ENCODE assay signal across 8 cellular contexts in the genomic region with DNA sequence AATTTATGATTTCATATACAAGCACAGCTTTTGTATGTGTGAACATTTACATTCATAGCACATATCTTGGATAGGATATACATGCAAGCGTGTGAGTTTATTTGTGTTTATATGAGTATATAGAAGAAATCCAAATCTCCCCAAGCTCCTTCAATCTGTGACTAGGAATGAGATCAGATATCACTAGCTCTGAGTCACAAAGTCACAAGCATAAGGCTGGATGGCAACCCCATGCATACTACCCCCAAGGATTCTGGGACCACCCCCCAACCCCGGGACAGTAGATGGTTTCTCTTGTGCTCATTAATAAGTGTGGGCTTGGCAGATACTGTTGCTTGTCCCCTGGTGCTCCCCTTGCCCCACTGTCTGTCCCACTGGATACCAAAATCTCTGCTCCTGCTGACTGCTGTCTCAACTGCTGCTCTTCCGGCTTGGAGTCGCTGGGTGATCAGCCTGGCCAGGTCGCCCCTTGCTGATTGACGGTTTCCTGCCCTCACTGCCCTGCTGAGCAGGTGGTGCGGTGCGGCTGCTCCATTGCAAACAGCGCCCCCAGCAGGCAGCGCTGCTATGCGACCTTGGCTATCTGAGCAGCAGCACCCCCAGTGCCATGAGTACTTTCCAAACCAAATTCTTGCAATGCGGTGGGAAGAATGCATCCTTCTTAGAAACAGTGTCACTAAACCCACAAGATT.
DNase-seq lines count a peak whose midpoint lies in the region; ATAC-seq and TF ChIP-seq lines count a peak whose summit lies in the region.

No MANE protein-coding gene starts in this region.

- intact Hi-C loops in activated CD4-positive, alpha-beta memory T cell treated with anti-CD3 and anti-CD28 coated beads for 36 hours (cut with micrococcal nuclease): no loop called here
- intact Hi-C loops in testis (cut with DNase I; ENCODE audit: low total_unique reads): no loop called here

- no peaks in the 10 kb centered on the region for H3K27me3 ChIP-seq in Peyer's patch
- H3K27me3 ChIP-seq in foreskin keratinocyte: no peaks in the 10 kb centered on the region
- H3K27me3 ChIP-seq in testis: no peaks in the 10 kb centered on the region

- H3K4me1 ChIP-seq in Peyer's patch: peaks cover 0 to 4% (median 0%) of the 10 kb centered on the region in 4 donors
- H3K4me1 ChIP-seq in foreskin keratinocyte: no peaks in the 10 kb centered on the region
- H3K4me1 ChIP-seq in testis: no peaks in the 10 kb centered on the region

- H3K9me3 ChIP-seq in Peyer's patch (no peaks in the 10 kb centered on the region), testis (no peaks in the 10 kb centered on the region)

- WGBS in testis, 2 donors: 39 to 61% methylated on average over 12 of the region's 12 CpGs

- no peak overlapping the region for H3K4me3 Mint-ChIP-seq in activated CD4-positive, alpha-beta memory T cell treated with anti-CD3 and anti-CD28 coated beads for 36 hours
- no peak overlapping the region for H3K4me3 Mint-ChIP-seq in activated CD4-positive, alpha-beta memory T cell treated with anti-CD3 and anti-CD28 coated beads, Interleukin-2, amount 10 ng/mL, durations not matched to agents 7 days and 5 days

- POLR2A ChIA-PET in activated CD4-positive, alpha-beta memory T cell treated with anti-CD3 and anti-CD28 coated beads for 36 hours (lab: Charles Lee): no interaction called here
- POLR2A ChIA-PET in activated CD4-positive, alpha-beta memory T cell treated with anti-CD3 and anti-CD28 coated beads, Interleukin-2, amount 10 ng/mL, durations not matched to agents 7 days and 5 days (lab: Charles Lee): no interaction called here

- H3K36me3 ChIP-seq in Peyer's patch (no peaks in the 10 kb centered on the region), testis (ENCODE audit: low read depth, missing control alignments) (no peaks in the 10 kb centered on the region)

- CTCF ChIA-PET in activated CD4-positive, alpha-beta memory T cell treated with anti-CD3 and anti-CD28 coated beads for 36 hours (lab: Charles Lee): no interaction called here
- CTCF ChIA-PET in activated CD4-positive, alpha-beta memory T cell treated with anti-CD3 and anti-CD28 coated beads, Interleukin-2, amount 10 ng/mL, durations not matched to agents 7 days and 5 days (lab: Charles Lee): interaction anchor here (0.6 kb wide), 1 partner anchor 813 kb away, joined by 3 read pairs; no protein-coding TSS in a partner anchor

- H3K27ac ChIP-seq in Peyer's patch: no peak overlapping the region
- H3K27ac ChIP-seq in foreskin keratinocyte: no peak overlapping the region
- H3K27ac ChIP-seq in testis: no peak overlapping the region

- H3K27me3 Mint-ChIP-seq in activated CD4-positive, alpha-beta memory T cell treated with anti-CD3 and anti-CD28 coated beads for 36 hours: peaks cover 3% of the 10 kb centered on the region
- H3K27me3 Mint-ChIP-seq in activated CD4-positive, alpha-beta memory T cell treated with anti-CD3 and anti-CD28 coated beads, Interleukin-2, amount 10 ng/mL, durations not matched to agents 7 days and 5 days: peaks cover 3% of the 10 kb centered on the region

- ATAC-seq in foreskin keratinocyte: peak; percentile 44

- peaks cover 5% of the 10 kb centered on the region for H3K4me1 Mint-ChIP-seq in activated CD4-positive, alpha-beta memory T cell treated with anti-CD3 and anti-CD28 coated beads for 36 hours (ENCODE audit: low read depth)
- H3K4me1 Mint-ChIP-seq in activated CD4-positive, alpha-beta memory T cell treated with anti-CD3 and anti-CD28 coated beads, Interleukin-2, amount 10 ng/mL, durations not matched to agents 7 days and 5 days: no peaks in the 10 kb centered on the region

- H3K9me3 Mint-ChIP-seq in activated CD4-positive, alpha-beta memory T cell treated with anti-CD3 and anti-CD28 coated beads for 36 hours: no peaks in the 10 kb centered on the region
- no peaks in the 10 kb centered on the region for H3K9me3 Mint-ChIP-seq in activated CD4-positive, alpha-beta memory T cell treated with anti-CD3 and anti-CD28 coated beads, Interleukin-2, amount 10 ng/mL, durations not matched to agents 7 days and 5 days

- DNase-seq in activated CD4-positive, alpha-beta memory T cell treated with anti-CD3 and anti-CD28 coated beads for 36 hours: peak; percentile 39
- DNase-seq in activated CD4-positive, alpha-beta memory T cell treated with anti-CD3 and anti-CD28 coated beads, Interleukin-2, amount 10 ng/mL, durations not matched to agents 7 days and 5 days: no peak
- DNase-seq in Peyer's patch (peak in 2 of 3 donors; percentile 71 to 73), foreskin keratinocyte (no peak), testis (peak; percentile 39), HuH-7.5 (ENCODE audit: low spot score) (no peak), T-helper 9 cell (no peak)
- DNase-seq in activated CD4-positive, CD25-positive, alpha-beta regulatory T cell (lab: John Stamatoyannopoulos, UW): no peak

- H3K27ac Mint-ChIP-seq in activated CD4-positive, alpha-beta memory T cell treated with anti-CD3 and anti-CD28 coated beads for 36 hours: no peak overlapping the region
- H3K27ac Mint-ChIP-seq in activated CD4-positive, alpha-beta memory T cell treated with anti-CD3 and anti-CD28 coated beads, Interleukin-2, amount 10 ng/mL, durations not matched to agents 7 days and 5 days: no peak overlapping the region

- TF ChIP-seq CTCF in Peyer's patch (IDR thresholded peaks at IDR 0.05): peak in 3 of 6 experiments; percentile 7 to 45 (median 24)
- peak; percentile 43 for TF ChIP-seq CTCF in foreskin keratinocyte (conservative IDR thresholded peaks at IDR 0.05)
- peak in 1 of 3 experiments; percentile 21 for TF ChIP-seq CTCF in testis (IDR thresholded peaks at IDR 0.05)

- no peak for TF ChIP-seq POLR2A in Peyer's patch (IDR thresholded peaks at IDR 0.05)
- TF ChIP-seq POLR2A in testis (IDR thresholded peaks at IDR 0.05): no peak

- H3K36me3 Mint-ChIP-seq in activated CD4-positive, alpha-beta memory T cell treated with anti-CD3 and anti-CD28 coated beads for 36 hours: no peaks in the 10 kb centered on the region
- no peaks in the 10 kb centered on the region for H3K36me3 Mint-ChIP-seq in activated CD4-positive, alpha-beta memory T cell treated with anti-CD3 and anti-CD28 coated beads, Interleukin-2, amount 10 ng/mL, durations not matched to agents 7 days and 5 days (ENCODE audit: low read depth)

- H3K4me3 ChIP-seq in Peyer's patch (no peak overlapping the region), testis (no peak overlapping the region)

Comparison
In these comparisons a context has a peak if more than half of its experiments do, and no peak if none do; other contexts are left out.
1. DNase-seq: peak in activated CD4-positive, alpha-beta memory T cell treated with anti-CD3 and anti-CD28 coated beads for 36 hours (single experiment), Peyer's patch (2 of 3) and testis (single experiment); none in activated CD4-positive, alpha-beta memory T cell treated with anti-CD3 and anti-CD28 coated beads, Interleukin-2, amount 10 ng/mL, durations not matched to agents 7 days and 5 days (single experiment), foreskin keratinocyte (0 of 2), HuH-7.5 (single experiment), activated CD4-positive, CD25-positive, alpha-beta regulatory T cell (0 of 4) and T-helper 9 cell (single experiment).